ENCODE assay signal across 7 cellular contexts in the genomic region with DNA sequence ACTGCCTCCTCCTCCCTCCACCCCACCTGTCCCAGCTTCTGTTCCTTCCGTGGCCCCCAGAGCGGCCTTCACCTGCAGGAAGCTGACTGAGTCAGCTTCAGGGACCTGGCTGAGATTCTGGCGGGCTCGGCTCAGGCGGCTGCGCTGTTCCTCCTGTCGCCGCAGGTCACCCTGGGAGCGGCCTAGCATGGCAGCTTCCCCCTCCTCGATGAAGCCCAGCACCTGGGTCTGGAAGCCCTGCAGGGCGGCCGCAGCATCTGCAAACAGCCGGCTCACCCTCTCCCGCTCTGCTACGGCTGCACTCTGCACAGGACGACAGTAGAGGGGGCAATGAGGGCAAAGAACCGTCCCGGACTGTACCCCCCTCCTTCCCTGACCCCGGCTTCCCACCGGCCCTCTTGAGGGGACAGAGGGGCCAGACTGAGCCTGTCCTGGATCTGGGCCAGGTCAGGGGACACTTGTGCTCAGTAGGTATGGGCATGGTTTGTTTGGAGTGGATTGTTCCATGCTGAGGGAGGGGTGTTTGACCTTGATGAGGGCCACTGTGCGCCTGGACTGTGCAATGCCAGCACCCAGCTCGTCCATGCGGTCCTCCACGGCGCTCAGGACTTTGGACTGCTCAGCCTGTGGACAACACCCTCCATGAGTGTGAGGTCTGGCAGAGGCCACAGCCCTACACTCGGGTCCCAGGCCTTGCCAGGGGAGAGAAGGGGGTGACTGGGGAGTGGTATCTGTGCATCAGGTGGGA. TPM values are rescaled to one million over a fixed set of nuclear protein-coding genes. Genes with fewer than 3 reads are reported as not detected.
DNase-seq lines count a peak whose midpoint lies in the region; ATAC-seq and TF ChIP-seq lines count a peak whose summit lies in the region.
"Had no signal": no experiment of that assay in that cellular context is flagged by ENCODE, and none has a peak within 500 bp of the region (broad histone marks: within the 10 kb centered on the region; RNA-seq: fewer than 3 reads in every experiment).

No MANE protein-coding gene starts in this region.

- DNase-seq in GM06990 (ENCODE audit: extremely low read depth, insufficient read length) (peak; percentile 78), SJSA1 (ENCODE audit: low read depth in 1 of 2, low spot score in 2 of 2) (no peak), progenitor cell of endocrine pancreas (ENCODE audit: low spot score, unreplicated experiment) (no peak), MV-4-11 (lab: John Stamatoyannopoulos, UW) (no peak)
- DNase-seq in central memory CD8-positive, alpha-beta T cell (ENCODE audit: low spot score in 2 of 2) = peak; percentile 50 to 66

- no peaks in the 10 kb centered on the region for H3K27me3 Mint-ChIP-seq in central memory CD8-positive, alpha-beta T cell
- H3K27me3 Mint-ChIP-seq in progenitor cell of endocrine pancreas = peaks cover 46% of the 10 kb centered on the region

- peak overlapping the region; percentile 58 for H3K4me3 ChIP-seq in GM06990 (replicated peaks; ENCODE audit: low read depth, low read length)
- H3K4me3 ChIP-seq in SJSA1 = peak overlapping the region; percentile 47

- H3K4me1 Mint-ChIP-seq in central memory CD8-positive, alpha-beta T cell = peaks cover 24% of the 10 kb centered on the region
- H3K4me1 Mint-ChIP-seq in progenitor cell of endocrine pancreas (ENCODE audit: low read depth) = peaks cover 2% of the 10 kb centered on the region

- no peaks in the 10 kb centered on the region for H3K27me3 ChIP-seq in GM06990 (replicated peaks; ENCODE audit: control insufficient read depth, insufficient read depth, low read length)
- H3K27me3 ChIP-seq in SJSA1 (replicated peaks) = no peaks in the 10 kb centered on the region

- H3K36me3 Mint-ChIP-seq in central memory CD8-positive, alpha-beta T cell (ENCODE audit: insufficient read depth) = peaks cover 4% of the 10 kb centered on the region
- no peaks in the 10 kb centered on the region for H3K36me3 Mint-ChIP-seq in progenitor cell of endocrine pancreas (ENCODE audit: insufficient read depth)

- H3K4me3 Mint-ChIP-seq in central memory CD8-positive, alpha-beta T cell = peak overlapping the region; percentile 87
- H3K4me3 Mint-ChIP-seq in progenitor cell of endocrine pancreas (ENCODE audit: low read depth) = no peak overlapping the region

- H3K4me1 ChIP-seq in SJSA1 (replicated peaks) = peaks cover 44% of the 10 kb centered on the region

- no peaks in the 10 kb centered on the region for H3K36me3 ChIP-seq in GM06990 (ENCODE audit: control insufficient read depth, insufficient read depth, low read length)
- H3K36me3 ChIP-seq in SJSA1 = peaks cover 12% of the 10 kb centered on the region; the same call in 1 of the 2 replicates

- H3K27ac ChIP-seq in SJSA1 = peak overlapping the region; percentile 37

- ATAC-seq in central memory CD8-positive, alpha-beta T cell (replicated peaks; ENCODE audit: extremely low read depth, poor library complexity, severe bottlenecking) = peak; percentile 69
- ATAC-seq in HG03442 (IDR thresholded peaks at IDR 0.05; ENCODE audit: unreplicated experiment) = no peak

- H3K9me3 Mint-ChIP-seq in central memory CD8-positive, alpha-beta T cell = no peaks in the 10 kb centered on the region
- H3K9me3 Mint-ChIP-seq in progenitor cell of endocrine pancreas (ENCODE audit: low read depth) = no peaks in the 10 kb centered on the region

- 0 out of 2 replicates have a peak, but pooled peaks cover 5% of the 10 kb centered on the region for H3K9me3 ChIP-seq in SJSA1 (replicated peaks)

- peak overlapping the region; percentile 81 for H3K27ac Mint-ChIP-seq in central memory CD8-positive, alpha-beta T cell (ENCODE audit: low read depth)
- no peak overlapping the region for H3K27ac Mint-ChIP-seq in progenitor cell of endocrine pancreas

- peak; percentile 51 for TF ChIP-seq CTCF in GM06990 (IDR thresholded peaks at IDR 0.05; ENCODE audit: insufficient read depth, low read length, poor library complexity, severe bottlenecking)
- peak; percentile 30 for TF ChIP-seq CTCF in progenitor cell of endocrine pancreas (IDR thresholded peaks at IDR 0.05; ENCODE audit: unreplicated experiment)

RNA-seq across cellular contexts. Expression of a gene that starts 2.0 kb away (rescaled TPM):
- 11.9 and 17.5 TPM in 2 replicates for total RNA-seq in SJSA1 (2014; rRNA removed; shearing (Covaris generic))
- 0.42 and 1.0 TPM in 2 replicates for total RNA-seq in progenitor cell of endocrine pancreas

RNA-seq across cellular contexts. Expression of a gene that starts 20.4 kb away (rescaled TPM):
- total RNA-seq in SJSA1 (2014; rRNA removed; shearing (Covaris generic)) = 11.9 and 17.6 TPM in 2 replicates
- 13.9 and 17.1 TPM in 2 replicates for total RNA-seq in progenitor cell of endocrine pancreas

RNA-seq across cellular contexts. Expression of a gene that starts 21.2 kb away (rescaled TPM):
- 22.6 and 28.8 TPM in 2 replicates for total RNA-seq in SJSA1 (2014; rRNA removed; shearing (Covaris generic))
- total RNA-seq in progenitor cell of endocrine pancreas = 47.9 and 57.7 TPM in 2 replicates

RNA-seq across cellular contexts. Expression of a gene that starts 28.3 kb away (rescaled TPM):
- 54.0 and 55.7 TPM in 2 replicates for total RNA-seq in SJSA1 (2014; rRNA removed; shearing (Covaris generic))
- 82.7 and 94.0 TPM in 2 replicates for total RNA-seq in progenitor cell of endocrine pancreas

RNA-seq across cellular contexts. Expression of a gene that starts 32.2 kb away (rescaled TPM):
- total RNA-seq in SJSA1 (2014; rRNA removed; shearing (Covaris generic)) = not detected in 2 replicates
- total RNA-seq in progenitor cell of endocrine pancreas = 2.7 and 3.1 TPM in 2 replicates
- total RNA-seq: RPMI7951 had no signal

Comparison
In these comparisons a context has a peak if more than half of its experiments do, and no peak if none do; other contexts are left out.
1. DNase-seq: peak in GM06990 (single experiment) and central memory CD8-positive, alpha-beta T cell (2 of 2); none in SJSA1 (0 of 2), progenitor cell of endocrine pancreas (single experiment) and MV-4-11 (single experiment).